ENCODE assay signal across 24 cellular contexts in the genomic region with DNA sequence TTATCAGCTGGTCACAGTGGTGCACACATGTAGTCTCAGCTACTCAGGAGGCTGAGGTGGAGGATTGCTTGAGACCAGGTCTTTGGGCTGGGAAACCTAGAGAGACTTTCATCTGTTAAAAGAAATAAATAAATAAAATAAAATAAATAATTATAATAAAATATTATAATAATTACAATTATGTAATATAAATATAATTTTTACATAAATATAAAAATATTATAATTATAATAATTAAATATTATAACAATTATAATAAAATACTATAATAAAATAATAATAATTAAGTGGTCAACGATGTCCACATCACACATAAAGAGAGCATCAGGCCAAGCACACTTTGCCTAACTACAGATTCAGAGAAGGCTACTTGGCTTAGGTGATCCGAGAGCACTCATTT. TPM values are rescaled to one million over a fixed set of nuclear protein-coding genes. Genes with fewer than 3 reads are reported as not detected.
"Had no signal": no experiment of that assay in that cellular context is flagged by ENCODE, and none has a peak within 500 bp of the region (broad histone marks: within the 10 kb centered on the region; RNA-seq: fewer than 3 reads in every experiment).

No MANE protein-coding gene starts in this region.

- H3K9ac ChIP-seq: parathyroid adenoma had no signal

- H3K4me2 ChIP-seq: smooth muscle cell had no signal

- DNase-seq: hippocampal formation; left colon; lower lobe of right lung; mammary epithelial cell; mesenchymal stem cell; naive thymus-derived CD8-positive, alpha-beta T cell; nucleus accumbens; psoas muscle; stimulated activated CD4-positive, alpha-beta T cell treated with anti-CD3 and anti-CD28 coated beads, Interleukin-1b, Interleukin-23, amount 100 ng/mL, for 48 hours; stimulated activated CD4-positive, alpha-beta T cell treated with anti-CD3 and anti-CD28 coated beads, Interleukin-2, amount 100 ng/mL, for 48 hours; stimulated activated CD4-positive, alpha-beta T cell treated with anti-CD3 and anti-CD28 coated beads, Interleukin-4, amount 100 ng/mL, for 4 hours; stimulated activated CD8-positive, alpha-beta memory T cell treated with anti-CD3 and anti-CD28 coated beads, Interleukin-4, amount 100 ng/mL, for 48 hours; stimulated activated naive CD4-positive, alpha-beta T cell treated with Interleukin-2 at 50 U/mL for 16 hours; stimulated activated naive CD8-positive, alpha-beta T cell treated with anti-CD3 and anti-CD28 coated beads, Interleukin-15, amount 100 ng/mL, for 72 hours; testis; thyroid gland; transverse colon; upper lobe of right lung had no signal

- H3K27ac ChIP-seq: left lung, lower lobe of right lung, parathyroid adenoma, psoas muscle, right lobe of liver, testis, thyroid gland, transverse colon, upper lobe of right lung had no signal

- H3K4me3 ChIP-seq: left lung, lower lobe of right lung, psoas muscle, right lobe of liver, smooth muscle cell, testis, thyroid gland, transverse colon, upper lobe of right lung had no signal

- H2AFZ ChIP-seq: parathyroid adenoma had no signal

- H3K9me3 ChIP-seq: left lung, lower lobe of right lung, psoas muscle, right lobe of liver, testis, thyroid gland, transverse colon, upper lobe of right lung had no signal

- H3K4me1 ChIP-seq: lower lobe of right lung, parathyroid adenoma, psoas muscle, right lobe of liver, testis, thyroid gland, upper lobe of right lung had no signal

- FAIRE-seq: keratinocyte, urothelium cell line had no signal

- H3K27me3 ChIP-seq: left lung, right lobe of liver, testis, thyroid gland, transverse colon, upper lobe of right lung had no signal

RNA-seq across cellular contexts. Expression of a gene that starts 53.6 kb away (rescaled TPM):
- polyA plus RNA-seq: naive thymus-derived CD8-positive, alpha-beta T cell had no signal
